Comparison of ENCODE assay signal across 1 cellular context in the genomic region with DNA sequence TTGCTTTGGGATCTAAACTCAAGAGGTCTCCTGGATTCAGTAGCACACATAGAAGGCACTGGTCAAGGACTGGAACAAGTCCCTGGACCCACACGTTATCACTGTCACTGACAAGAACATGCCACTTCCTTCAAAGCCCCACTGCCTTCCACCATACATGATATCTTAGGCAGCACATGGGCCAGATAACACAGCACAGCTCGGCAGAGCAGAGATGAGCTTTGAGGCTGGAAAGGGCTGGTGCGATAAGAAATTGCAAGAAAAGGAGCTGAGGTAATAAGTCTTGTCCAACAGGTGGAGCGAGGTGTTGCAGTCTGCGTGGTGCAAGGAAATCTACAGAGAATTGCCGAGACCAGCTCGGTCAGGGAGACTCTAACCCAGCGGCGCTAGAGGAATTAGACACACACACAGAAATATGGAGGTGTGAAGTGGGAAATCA.
A peak's percentile ranks its signal among the peaks of the same experiment; 100 is the strongest.
TF ChIP-seq lines count a peak whose summit lies in the region.

No MANE protein-coding gene starts in this region.

TF ChIP-seq in K562, 482 proteins besides CTCF, POLR2A, EP300 and RAD21 (continued from another document and continues in another):
- TF ChIP-seq CUX1 (CRISPR knock-in tag; IDR thresholded peaks at IDR 0.05) (no peak), NCOA2 (IDR thresholded peaks at IDR 0.05; ENCODE audit: partially characterized antibody in 2 of 2) (no peak), ZNF717 (CRISPR knock-in tag; IDR thresholded peaks at IDR 0.05) (no peak), HDAC1 (IDR thresholded peaks at IDR 0.05) (peak; percentile 30 to 94; a peak in 3 of 4 replicates), EWSR1 (IDR thresholded peaks at IDR 0.05; ENCODE audit: borderline replicate concordance, low read depth, partially characterized antibody) (no peak), ZNF444 (CRISPR knock-in tag; IDR thresholded peaks at IDR 0.05) (no peak), RUNX1 (IDR thresholded peaks at IDR 0.05; ENCODE audit: low read depth) (peak; percentile 82; the same call in 1 of the 2 replicates), CEBPZ (IDR thresholded peaks at IDR 0.05; ENCODE audit: borderline replicate concordance, low read depth, low read length) (no peak), CHD4 (IDR thresholded peaks at IDR 0.05; ENCODE audit: insufficient read depth, insufficient replicate concordance, low read depth, low read length, poor library complexity, severe bottlenecking) (no peak), SNRNP70 (optimal IDR thresholded peaks at IDR 0.05; ENCODE audit: low read depth, low read length) (no peak), TFAM (CRISPR knock-in tag; conservative IDR thresholded peaks at IDR 0.05) (no peak), PKNOX1 (IDR thresholded peaks at IDR 0.05) (peak; percentile 79), BRF1 (IDR thresholded peaks at IDR 0.05; ENCODE audit: borderline replicate concordance, extremely low read depth, insufficient read length) (no peak), RAD51 (IDR thresholded peaks at IDR 0.05; ENCODE audit: borderline replicate concordance, low read depth) (no peak), LARP7 (IDR thresholded peaks at IDR 0.05) (no peak), SRSF3 (IDR thresholded peaks at IDR 0.05; ENCODE audit: insufficient read depth, low read length) (no peak), SMAD2 (IDR thresholded peaks at IDR 0.05; ENCODE audit: low read depth, low read length) (no peak), RFX5 (IDR thresholded peaks at IDR 0.05; ENCODE audit: low read depth, low read length) (no peak), SIRT6 (IDR thresholded peaks at IDR 0.05; ENCODE audit: low read depth, low read length) (no peak), BRCA1 (IDR thresholded peaks at IDR 0.05) (no peak), BRCA1 (CRISPR knock-in tag; IDR thresholded peaks at IDR 0.05) (no peak), ZHX1 (conservative IDR thresholded peaks at IDR 0.05; ENCODE audit: low read length) (no peak), ATF1 (CRISPR knock-in tag; IDR thresholded peaks at IDR 0.05) (no peak), ATF1 (tag; IDR thresholded peaks at IDR 0.05) (peak; percentile 62), RFX7 (CRISPR knock-in tag; IDR thresholded peaks at IDR 0.05) (no peak), ZMIZ1 (IDR thresholded peaks at IDR 0.05; ENCODE audit: low read depth in 2 of 2, low read length in 2 of 2) (peak in 1 of 2 experiments; percentile 98; a peak in 2 of 4 replicates), BMI1 (IDR thresholded peaks at IDR 0.05; ENCODE audit: low read length) (no peak), ZNF695 (CRISPR knock-in tag; IDR thresholded peaks at IDR 0.05) (no peak), YBX1 (IDR thresholded peaks at IDR 0.05) (no peak), ZNF589 (CRISPR knock-in tag; IDR thresholded peaks at IDR 0.05; ENCODE audit: low read depth) (peak; percentile 54; the same call in 1 of the 2 replicates), U2AF1 (optimal IDR thresholded peaks at IDR 0.05; ENCODE audit: low read depth, low read length) (no peak), NFIX (CRISPR knock-in tag; IDR thresholded peaks at IDR 0.05; ENCODE audit: low read depth) (no peak), ZNF354B (CRISPR knock-in tag; IDR thresholded peaks at IDR 0.05) (no peak), HDAC3 (IDR thresholded peaks at IDR 0.05; ENCODE audit: borderline replicate concordance, partially characterized antibody) (peak; percentile 83), MAZ (CRISPR knock-in tag; conservative IDR thresholded peaks at IDR 0.05 in 1 of 2, IDR thresholded peaks at IDR 0.05 in 1 of 2) (peak in 1 of 2 experiments; percentile 70; a peak in 2 of 4 replicates), DPF2 (IDR thresholded peaks at IDR 0.05) (peak; percentile 99), HOXB6 (CRISPR knock-in tag; IDR thresholded peaks at IDR 0.05; ENCODE audit: borderline replicate concordance) (no peak), DDX20 (tag; IDR thresholded peaks at IDR 0.05; ENCODE audit: low read depth) (no peak), BACH1 (tag; IDR thresholded peaks at IDR 0.05) (no peak), ZNF561 (CRISPR knock-in tag; conservative IDR thresholded peaks at IDR 0.05) (no peak)
- TF ChIP-seq, protein P1, sequence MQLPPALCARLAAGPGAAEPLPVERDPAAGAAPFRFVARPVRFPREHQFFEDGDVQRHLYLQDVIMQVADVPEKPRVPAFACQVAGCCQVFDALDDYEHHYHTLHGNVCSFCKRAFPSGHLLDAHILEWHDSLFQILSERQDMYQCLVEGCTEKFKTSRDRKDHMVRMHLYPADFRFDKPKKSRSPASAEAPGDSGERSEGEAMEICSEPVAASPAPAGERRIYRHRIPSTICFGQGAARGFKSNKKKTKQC (CRISPR knock-in tag; IDR thresholded peaks at IDR 0.05), result 0 out of 2 replicates have a peak, but pooled peaks have one; percentile 60
- TF ChIP-seq, protein P2, sequence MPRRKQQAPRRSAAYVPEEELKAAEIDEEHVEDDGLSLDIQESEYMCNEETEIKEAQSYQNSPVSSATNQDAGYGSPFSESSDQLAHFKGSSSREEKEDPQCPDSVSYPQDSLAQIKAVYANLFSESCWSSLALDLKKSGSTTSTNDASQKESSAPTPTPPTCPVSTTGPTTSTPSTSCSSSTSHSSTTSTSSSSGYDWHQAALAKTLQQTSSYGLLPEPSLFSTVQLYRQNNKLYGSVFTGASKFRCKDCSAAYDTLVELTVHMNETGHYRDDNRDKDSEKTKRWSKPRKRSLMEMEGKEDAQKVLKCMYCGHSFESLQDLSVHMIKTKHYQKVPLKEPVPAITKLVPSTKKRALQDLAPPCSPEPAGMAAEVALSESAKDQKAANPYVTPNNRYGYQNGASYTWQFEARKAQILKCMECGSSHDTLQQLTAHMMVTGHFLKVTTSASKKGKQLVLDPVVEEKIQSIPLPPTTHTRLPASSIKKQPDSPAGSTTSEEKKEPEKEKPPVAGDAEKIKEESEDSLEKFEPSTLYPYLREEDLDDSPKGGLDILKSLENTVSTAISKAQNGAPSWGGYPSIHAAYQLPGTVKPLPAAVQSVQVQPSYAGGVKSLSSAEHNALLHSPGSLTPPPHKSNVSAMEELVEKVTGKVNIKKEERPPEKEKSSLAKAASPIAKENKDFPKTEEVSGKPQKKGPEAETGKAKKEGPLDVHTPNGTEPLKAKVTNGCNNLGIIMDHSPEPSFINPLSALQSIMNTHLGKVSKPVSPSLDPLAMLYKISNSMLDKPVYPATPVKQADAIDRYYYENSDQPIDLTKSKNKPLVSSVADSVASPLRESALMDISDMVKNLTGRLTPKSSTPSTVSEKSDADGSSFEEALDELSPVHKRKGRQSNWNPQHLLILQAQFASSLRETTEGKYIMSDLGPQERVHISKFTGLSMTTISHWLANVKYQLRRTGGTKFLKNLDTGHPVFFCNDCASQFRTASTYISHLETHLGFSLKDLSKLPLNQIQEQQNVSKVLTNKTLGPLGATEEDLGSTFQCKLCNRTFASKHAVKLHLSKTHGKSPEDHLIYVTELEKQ (CRISPR knock-in tag; IDR thresholded peaks at IDR 0.05), result no peak
